In the genomic region with DNA sequence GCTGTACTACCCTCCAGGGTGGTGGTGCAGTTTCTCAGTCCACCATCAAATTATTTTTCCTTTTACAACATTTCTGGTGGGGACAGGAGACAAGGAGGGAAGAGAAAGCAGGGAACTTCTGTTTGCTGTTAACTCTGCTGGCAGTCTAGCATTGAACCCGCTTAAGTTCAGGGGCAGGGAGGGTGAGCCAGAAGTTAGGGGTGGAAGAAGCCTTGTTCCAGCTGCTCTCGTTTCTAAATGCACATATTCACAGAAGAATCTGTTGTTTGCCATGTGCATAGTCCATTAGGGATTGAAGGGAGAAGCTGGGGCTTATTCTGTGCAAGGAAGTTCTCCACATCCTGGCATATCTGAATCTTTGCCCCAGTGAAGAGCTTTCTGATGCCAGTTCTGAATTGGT, we compare ENCODE assay signal across 16 cellular contexts. TPM values are rescaled to one million over a fixed set of nuclear protein-coding genes. Genes with fewer than 3 reads are reported as not detected.
DNase-seq lines count a peak whose midpoint lies in the region; TF ChIP-seq lines count a peak whose summit lies in the region.
"Had no signal": no experiment of that assay in that cellular context is flagged by ENCODE, and none has a peak within 500 bp of the region (broad histone marks: within the 10 kb centered on the region; RNA-seq: fewer than 3 reads in every experiment).

No MANE protein-coding gene starts in this region.

- 18% methylated on average over 2 of the region's 2 CpGs for WGBS in tibial nerve, 2 donors
- WGBS in stomach, 5 donors: 37 to 68% (median 59%) methylated on average over 2 of the region's 2 CpGs

- DNase-seq in DMS 273 (lab: John Stamatoyannopoulos, UW; ENCODE audit: unreplicated experiment) (peak; percentile 53), DMS 273 treated with DMSO at 0.1 percent for 48 hours (lab: John Stamatoyannopoulos, UW) (no peak), ascending aorta (ENCODE audit: low spot score in 2 of 2) (no peak), iris pigment epithelial cell (ENCODE audit: low read depth) (peak; percentile 4), tibial nerve (ENCODE audit: low spot score in 2 of 2) (no peak), stomach (no peak)
- no peak for DNase-seq in stimulated activated CD4-positive, alpha-beta T cell treated with anti-CD3 and anti-CD28 coated beads, Interleukin-4, amount 100 ng/mL, for 1 hour
- DNase-seq in activated CD4-positive, CD25-positive, alpha-beta regulatory T cell treated with anti-CD3 and anti-CD28 coated beads, Interleukin-2, amount 50 U/mL, for 72 hours: no peak
- DNase-seq: 8988T; activated CD4-positive, alpha-beta T cell treated with anti-CD3 and anti-CD28 coated beads, Interleukin-2, amount 50 U/mL, for 48 hours; CD4-positive, CD25-positive, alpha-beta regulatory T cell; MG63; NCI-H2107; NCI-H82; pancreas had no signal

- TF ChIP-seq EP300 in tibial nerve (IDR thresholded peaks at IDR 0.05) (no peak), stomach (IDR thresholded peaks at IDR 0.05) (no peak)

- H3K27ac ChIP-seq in ascending aorta (peak overlapping the region; percentile 22 to 51), tibial nerve (peak overlapping the region in 3 of 4 donors; percentile 35 to 77 (median 70)), stomach (peak overlapping the region in 2 of 5 donors; percentile 15 to 44)
- H3K27ac ChIP-seq: pancreas had no signal

- H3K4me3 ChIP-seq in ascending aorta (no peak overlapping the region), tibial nerve (no peak overlapping the region), stomach (no peak overlapping the region)
- H3K4me3 ChIP-seq: MG63, pancreas, thoracic aorta had no signal

- H3K27me3 ChIP-seq in ascending aorta (no peaks in the 10 kb centered on the region), tibial nerve (no peaks in the 10 kb centered on the region), stomach (no peaks in the 10 kb centered on the region)
- H3K27me3 ChIP-seq: MG63, pancreas had no signal

- H3K4me1 ChIP-seq in ascending aorta: peaks cover 0 to 6% of the 10 kb centered on the region in 2 donors
- peaks cover 0 to 46% (median 20%) of the 10 kb centered on the region in 4 donors for H3K4me1 ChIP-seq in tibial nerve
- H3K4me1 ChIP-seq in stomach: peaks cover 0 to 33% (median 8%) of the 10 kb centered on the region in 4 donors

- H3K36me3 ChIP-seq in ascending aorta: peaks cover 0 to under 1% of the 10 kb centered on the region in 2 donors
- peaks cover 0 to 1% (median 0%) of the 10 kb centered on the region in 3 donors for H3K36me3 ChIP-seq in tibial nerve
- no peaks in the 10 kb centered on the region for H3K36me3 ChIP-seq in stomach
- H3K36me3 ChIP-seq: MG63, thoracic aorta had no signal

- no peak for TF ChIP-seq POLR2A in tibial nerve (IDR thresholded peaks at IDR 0.05)
- TF ChIP-seq POLR2A in stomach (IDR thresholded peaks at IDR 0.05): no peak

- intact Hi-C loops in ascending aorta (cut with DNase I) (loop anchor here (2.0 to 5.0 kb wide), 3 partner anchors 80 to 801 kb away; no protein-coding TSS in a partner anchor), stomach (cut with DNase I; ENCODE audit: low total_unique reads) (loop anchor here (5.0 kb wide), 1 partner anchor 741 kb away; no protein-coding TSS in a partner anchor)

- no peak for TF ChIP-seq CTCF in ascending aorta (IDR thresholded peaks at IDR 0.05)
- no peak for TF ChIP-seq CTCF in tibial nerve (IDR thresholded peaks at IDR 0.05)
- TF ChIP-seq CTCF in stomach (IDR thresholded peaks at IDR 0.05): no peak

- H3K9me3 ChIP-seq in ascending aorta (no peaks in the 10 kb centered on the region), tibial nerve (no peaks in the 10 kb centered on the region), stomach (no peaks in the 10 kb centered on the region)
- H3K9me3 ChIP-seq: MG63, pancreas, thoracic aorta had no signal

RNA-seq across cellular contexts. Expression of gene ACOT12, which starts 32.4 kb away (rescaled TPM):
- not detected for total RNA-seq in ascending aorta
- total RNA-seq in tibial nerve: 1 to 10 TPM in 1 of 4 donors, not detected in 3; 1.7 TPM
- not detected for total RNA-seq in stomach
- not detected for polyA plus RNA-seq in stomach
- total RNA-seq: CD4-positive, CD25-positive, alpha-beta regulatory T cell had no signal
- polyA plus RNA-seq: CD4-positive, CD25-positive, alpha-beta regulatory T cell had no signal

Comparison
In these comparisons a context has a peak if more than half of its experiments do, and no peak if none do; other contexts are left out.
1. DNase-seq: peak in DMS 273 (single experiment) and iris pigment epithelial cell (single experiment); none in DMS 273 treated with DMSO at 0.1 percent for 48 hours (single experiment), ascending aorta (0 of 2), tibial nerve (0 of 2), stimulated activated CD4-positive, alpha-beta T cell treated with anti-CD3 and anti-CD28 coated beads, Interleukin-4, amount 100 ng/mL, for 1 hour (single experiment), stomach (single experiment) and activated CD4-positive, CD25-positive, alpha-beta regulatory T cell treated with anti-CD3 and anti-CD28 coated beads, Interleukin-2, amount 50 U/mL, for 72 hours (single experiment).